7 cellular contexts compared by ENCODE assay signal in genomic region chr2:118502106-118502505, GRCh38.
"Had no signal": no experiment of that assay in that cellular context is flagged by ENCODE, and none has a peak within 500 bp of the region (broad histone marks: within the 10 kb centered on the region; RNA-seq: fewer than 3 reads in every experiment).

No MANE protein-coding gene starts in this region.

- H3K4me3 ChIP-seq: K562 had no signal

- ATAC-seq: HepG2, K562 had no signal

- H3K27ac ChIP-seq: HL-60 had no signal

- H3K36me3 Mint-ChIP-seq: IgD-negative memory B cell had no signal

- DNase-seq: IMR-90, KBM-7, KG1 had no signal

- H3K4me3 Mint-ChIP-seq: IgD-negative memory B cell had no signal

- H3K4me1 Mint-ChIP-seq: IgD-negative memory B cell had no signal

- H3K27ac Mint-ChIP-seq: IgD-negative memory B cell had no signal
